ENCODE assay signal across 9 cellular contexts in the genomic region with DNA sequence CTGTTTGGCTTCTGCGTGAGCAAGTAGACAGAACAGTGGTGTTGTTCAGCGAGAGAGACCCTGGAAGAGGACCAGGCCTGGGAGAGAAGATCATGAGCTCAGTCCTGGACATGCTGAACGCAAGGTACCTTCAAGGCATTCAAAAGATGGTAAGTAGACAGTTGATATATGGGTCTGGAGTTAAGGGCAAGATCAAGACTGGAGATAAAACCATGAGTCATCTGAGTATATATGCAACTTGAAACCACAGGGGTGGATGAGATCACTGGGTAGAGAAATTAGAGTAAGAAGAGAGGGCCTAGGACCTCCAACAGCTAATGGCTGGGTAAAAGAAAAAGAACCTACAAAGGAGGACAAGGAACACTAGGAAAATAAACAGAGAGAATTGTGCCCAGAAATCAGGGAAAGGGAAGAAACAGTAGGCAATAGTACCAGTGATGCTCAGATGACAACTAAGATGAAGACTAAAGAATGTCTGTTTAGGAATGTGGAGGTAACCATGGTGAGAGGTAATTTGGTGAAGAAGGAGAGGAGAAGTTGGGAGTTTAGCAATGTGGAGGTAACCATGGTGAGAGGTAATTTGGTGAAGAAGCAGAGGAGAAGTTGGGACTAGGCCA.
DNase-seq lines count a peak whose midpoint lies in the region; ATAC-seq and TF ChIP-seq lines count a peak whose summit lies in the region.
"Had no signal": no experiment of that assay in that cellular context is flagged by ENCODE, and none has a peak within 500 bp of the region (broad histone marks: within the 10 kb centered on the region; RNA-seq: fewer than 3 reads in every experiment).

No MANE protein-coding gene starts in this region.

- H3K27me3 ChIP-seq in PC-3 (ENCODE audit: low read length) (no peaks in the 10 kb centered on the region), thyroid gland (no peaks in the 10 kb centered on the region)
- H3K27me3 ChIP-seq: MG63 had no signal

- DNase-seq in PC-3 (peak; percentile 8), epithelial cell of esophagus (ENCODE audit: low read depth) (peak; percentile 55), renal cortical epithelial cell (ENCODE audit: low read depth) (peak; percentile 70), thyroid gland (no peak)
- DNase-seq: MG63, small intestine had no signal

- no peak for TF ChIP-seq POLR2A in thyroid gland (IDR thresholded peaks at IDR 0.05)

- H3K4me1 ChIP-seq in PC-3 (ENCODE audit: insufficient read depth, low read length) (no peaks in the 10 kb centered on the region), thyroid gland (no peaks in the 10 kb centered on the region)

- no peak overlapping the region for H3K4me3 ChIP-seq in PC-3 (ENCODE audit: low read length)
- no peak overlapping the region for H3K4me3 ChIP-seq in epithelial cell of esophagus (ENCODE audit: low read length)
- no peak overlapping the region for H3K4me3 ChIP-seq in thyroid gland (replicated peaks in 1 of 3)
- H3K4me3 ChIP-seq: MG63 had no signal

- no peaks in the 10 kb centered on the region for H3K79me2 ChIP-seq in PC-3 (ENCODE audit: low read length)

- intact Hi-C loops in PC-3 (cut with micrococcal nuclease) (no loop called here), thyroid gland (cut with DNase I) (no loop called here)

- no peaks in the 10 kb centered on the region for H4K20me1 ChIP-seq in PC-3 (ENCODE audit: low read length)

- 90 to 93% methylated on average over 3 of the region's 3 CpGs for WGBS in thyroid gland, 2 donors

- BruUV-seq in PC-3 (replicated peaks; lab: Mats Ljungman, UMichigan) = no TSS peak

- CTCF ChIA-PET in PC-3 (lab: Charles Lee) = no interaction called here

- no peaks in the 10 kb centered on the region for H3F3A ChIP-seq in PC-3 (ENCODE audit: low read length, unreplicated experiment)

- H2AFZ ChIP-seq in PC-3 (ENCODE audit: low read length) = no peak overlapping the region

- no peak overlapping the region for H3K4me2 ChIP-seq in PC-3 (ENCODE audit: low read length)

- H3K9me2 ChIP-seq in PC-3 (replicated peaks; ENCODE audit: low read length) = no peaks in the 10 kb centered on the region

- H3K27ac ChIP-seq in PC-3 (ENCODE audit: low read length) (no peak overlapping the region), thyroid gland (no peak overlapping the region)

- no peaks in the 10 kb centered on the region for H3K9me3 ChIP-seq in PC-3 (ENCODE audit: low read length)
- H3K9me3 ChIP-seq in thyroid gland = no peaks in the 10 kb centered on the region
- H3K9me3 ChIP-seq: MG63 had no signal

- H3K9ac ChIP-seq in PC-3 (ENCODE audit: low read length) = no peak overlapping the region

- POLR2A ChIA-PET in PC-3 (lab: Charles Lee; ENCODE audit: unreplicated experiment) = no interaction called here

- ATAC-seq in GM18868 (IDR thresholded peaks at IDR 0.05; ENCODE audit: unreplicated experiment) (peak; percentile 79), PC-3 (no peak), HG03039 (IDR thresholded peaks at IDR 0.05; ENCODE audit: unreplicated experiment) (no peak), HG02798 (IDR thresholded peaks at IDR 0.05; ENCODE audit: poor library complexity, unreplicated experiment) (no peak)

- H3K36me3 ChIP-seq in PC-3 (ENCODE audit: low read depth, low read length) (no peaks in the 10 kb centered on the region), thyroid gland (no peaks in the 10 kb centered on the region)
- H3K36me3 ChIP-seq: MG63 had no signal

- TF ChIP-seq CTCF in PC-3 (conservative IDR thresholded peaks at IDR 0.05; ENCODE audit: low read depth, low read length) (no peak), epithelial cell of esophagus (IDR thresholded peaks at IDR 0.05; ENCODE audit: insufficient read depth, low read depth, low read length, missing control alignments) (no peak), thyroid gland (IDR thresholded peaks at IDR 0.05) (no peak)

Comparison
In these comparisons a context has a peak if more than half of its experiments do, and no peak if none do; other contexts are left out.
1. DNase-seq: peak in PC-3 (single experiment), epithelial cell of esophagus (single experiment) and renal cortical epithelial cell (single experiment); none in thyroid gland (0 of 2).